ENCODE assay signal across 8 cellular contexts in genomic region chr13:50081106-50081898, GRCh38.
DNase-seq lines count a peak whose midpoint lies in the region; ATAC-seq, FAIRE-seq and TF ChIP-seq lines count a peak whose summit lies in the region.

No MANE protein-coding gene starts in this region.

- ATAC-seq in HG02973 (IDR thresholded peaks at IDR 0.05; ENCODE audit: unreplicated experiment) (peak; percentile 5), Panc1 (peak; percentile 35), heart right ventricle (peak; percentile 24 to 70 (median 43)), psoas muscle (peak; percentile 15 to 29 (median 18))

- CTCF ChIA-PET in Panc1 (lab: Charles Lee) = interaction anchor here (0.5 to 1.0 kb wide), 2 partner anchors 75 to 831 kb away, joined by 3 read pairs; no protein-coding TSS in a partner anchor

- H3K4me1 ChIP-seq in Panc1 (ENCODE audit: control insufficient read depth, insufficient read depth, low read length) = peaks cover 15% of the 10 kb centered on the region
- peaks cover 0 to 86% (median 30%) of the 10 kb centered on the region in 9 donors for H3K4me1 ChIP-seq in heart right ventricle
- peaks cover 48% of the 10 kb centered on the region for H3K4me1 ChIP-seq in psoas muscle

- peak overlapping the region; percentile 71 to 82 for H3K4me3 ChIP-seq in Panc1 (ENCODE audit: low read depth in 2 of 2, low read length in 2 of 2)
- H3K4me3 ChIP-seq in heart right ventricle = peak overlapping the region; percentile 42 to 82 (median 70)
- peak overlapping the region; percentile 77 for H3K4me3 ChIP-seq in psoas muscle

- peaks cover 5% of the 10 kb centered on the region for H3K36me3 ChIP-seq in Panc1 (ENCODE audit: control insufficient read depth, insufficient read depth, low read length)
- H3K36me3 ChIP-seq in heart right ventricle = peaks cover 0 to 2% (median 0%) of the 10 kb centered on the region in 9 donors
- H3K36me3 ChIP-seq in psoas muscle (ENCODE audit: insufficient read depth in 1 of 2, low read depth in 1 of 2) = no peaks in the 10 kb centered on the region

- intact Hi-C loops in Panc1 (cut with micrococcal nuclease; ENCODE audit: unreplicated experiment) = loop anchor here (5.0 to 10.0 kb wide), 2 partner anchors 41 to 723 kb away; no protein-coding TSS in a partner anchor
- intact Hi-C loops in heart right ventricle (cut with DNase I) = loop anchor here (1.0 to 10.0 kb wide), 17 partner anchors 41 to 833 kb away; partner anchors contain the start of gene TRIM13 (in 5 of the 10)
- intact Hi-C loops in psoas muscle (cut with DNase I) = loop anchor here (5.0 to 10.0 kb wide), 4 partner anchors 84 to 833 kb away; partner anchors contain the start of gene TRIM13 (in 2 of the 2)

- H3K9me3 ChIP-seq in Panc1 (ENCODE audit: control insufficient read depth, insufficient read depth, low read depth, low read length) (no peaks in the 10 kb centered on the region), heart right ventricle (no peaks in the 10 kb centered on the region), psoas muscle (no peaks in the 10 kb centered on the region)

- peak; percentile 23 for TF ChIP-seq CTCF in Panc1 (IDR thresholded peaks at IDR 0.05)
- TF ChIP-seq CTCF in heart right ventricle (IDR thresholded peaks at IDR 0.05) = peak in 3 of 9 donors; percentile 18 to 30 (median 23)
- TF ChIP-seq CTCF in psoas muscle (IDR thresholded peaks at IDR 0.05) = no peak

- 0% methylated on average over 70 of the region's 71 CpGs for WGBS in heart right ventricle, 2 donors
- 0 to 1% (median 1%) methylated on average over 60 to 71 of the region's 71 CpGs for WGBS in psoas muscle, 3 donors

- POLR2A ChIA-PET in Panc1 (lab: Charles Lee) = interaction anchor here (1.0 kb wide), 1 partner anchor 239 kb away, joined by 3 read pairs; no protein-coding TSS in a partner anchor

- H3K27ac ChIP-seq in Panc1 (ENCODE audit: low read length) = peak overlapping the region; percentile 94
- peak overlapping the region; percentile 30 to 91 (median 76) for H3K27ac ChIP-seq in heart right ventricle
- peak overlapping the region; percentile 87 for H3K27ac ChIP-seq in psoas muscle

- no peak for FAIRE-seq in H54 (lab: Jason Lieb, UNC)

- BruUV-seq in Panc1 (replicated peaks; lab: Mats Ljungman, UMichigan) = no TSS peak

- H3K27me3 ChIP-seq in Panc1 (ENCODE audit: control insufficient read depth, insufficient read depth, low read length) (no peaks in the 10 kb centered on the region), heart right ventricle (peaks cover 0 to 5% (median 0%) of the 10 kb centered on the region in 7 donors), psoas muscle (ENCODE audit: insufficient read depth in 3 of 3, low read length in 2 of 3) (no peaks in the 10 kb centered on the region)

- TF ChIP-seq POLR2A in H54 (IDR thresholded peaks at IDR 0.05; ENCODE audit: low read depth, low read length) = no peak

- in situ Hi-C loops in Panc1 (cut with HindIII; ENCODE audit: low pct_unique_long_range_greater_than_20kb, low sequenced_read_pairs) = no loop called here

- DNase-seq in DMS79 treated with DMSO at 0.1 percent for 48 hours (lab: John Stamatoyannopoulos, UW) = peak; percentile 47
- no peak for DNase-seq in DMS79 (lab: John Stamatoyannopoulos, UW)
- DNase-seq in Panc1 (ENCODE audit: low read depth, low spot score) = no peak
- peak; percentile 57 for DNase-seq in activated naive CD4-positive, alpha-beta T cell treated with Interleukin-2 at 50 U/mL for 16 hours
- peak; percentile 41 to 56 for DNase-seq in heart right ventricle
- peak; percentile 55 to 69 for DNase-seq in psoas muscle
- no peak for DNase-seq in H54 (ENCODE audit: insufficient read length, low spot score)

Comparison
In these comparisons a context has a peak if more than half of its experiments do, and no peak if none do; other contexts are left out.
1. DNase-seq: peak in DMS79 treated with DMSO at 0.1 percent for 48 hours (single experiment), activated naive CD4-positive, alpha-beta T cell treated with Interleukin-2 at 50 U/mL for 16 hours (single experiment), heart right ventricle (2 of 2) and psoas muscle (2 of 2); none in DMS79 (single experiment), Panc1 (single experiment) and H54 (single experiment).
2. Peak in every context shown above with its lines, with median percentiles within 50 percentile points of each other: ATAC-seq, H3K27ac ChIP-seq and H3K4me3 ChIP-seq.